8 cellular contexts compared by ENCODE assay signal in the genomic region with DNA sequence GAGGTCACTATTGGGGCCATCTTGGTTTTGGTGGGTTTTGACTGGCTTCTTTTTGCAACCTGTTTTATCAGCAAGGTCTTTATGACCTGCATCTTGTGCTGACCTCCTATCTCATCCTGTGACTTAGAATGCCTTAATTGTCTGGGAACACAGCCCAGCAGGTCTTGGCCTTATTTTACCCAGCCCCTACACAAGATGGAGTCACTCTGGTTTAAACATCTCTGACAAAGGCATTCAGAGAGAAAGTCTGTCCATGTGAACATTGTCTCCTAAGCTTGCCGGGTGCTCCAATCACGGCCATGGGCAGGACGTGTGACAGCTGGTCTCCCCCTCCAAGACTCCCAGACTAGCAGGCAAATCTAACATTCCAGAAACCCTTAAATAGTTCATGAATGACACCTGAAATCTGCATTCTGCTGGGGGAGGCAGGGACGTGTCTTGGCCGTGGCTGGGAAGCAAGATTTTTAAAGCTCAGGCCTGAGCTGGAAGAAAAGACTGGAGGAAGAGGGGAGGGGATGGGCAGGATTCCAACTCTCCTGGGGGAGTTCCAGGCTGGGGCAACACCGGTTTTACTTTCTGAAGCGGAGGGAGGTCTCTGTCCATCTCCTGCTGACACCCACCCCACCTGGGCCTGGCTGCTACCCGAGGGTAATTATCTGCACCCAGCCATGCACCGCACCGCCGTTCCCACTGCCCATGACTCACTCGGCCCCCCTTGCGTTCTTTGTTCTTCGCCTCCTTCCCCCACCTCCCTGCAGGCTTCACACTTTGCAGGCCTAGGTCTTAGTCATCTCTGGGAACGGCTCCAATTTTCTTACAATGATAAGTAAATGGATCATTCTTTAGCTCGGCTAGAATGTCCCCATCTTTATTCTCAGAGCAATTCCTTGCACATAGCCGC. TPM values are rescaled to one million over a fixed set of nuclear protein-coding genes. Genes with fewer than 3 reads are reported as not detected.
A peak's percentile ranks its signal among the peaks of the same experiment; 100 is the strongest.
DNase-seq lines count a peak whose midpoint lies in the region; ATAC-seq and TF ChIP-seq lines count a peak whose summit lies in the region.

No MANE protein-coding gene starts in this region.

- no peaks in the 10 kb centered on the region for H3K36me3 ChIP-seq in body of pancreas (replicated peaks in 1 of 2; ENCODE audit: insufficient read depth in 1 of 2, low read depth in 2 of 2)
- H3K36me3 ChIP-seq in stomach: no peaks in the 10 kb centered on the region

- no peak for TF ChIP-seq EP300 in stomach (IDR thresholded peaks at IDR 0.05)

- TF ChIP-seq POLR2A in body of pancreas (IDR thresholded peaks at IDR 0.05): no peak
- TF ChIP-seq POLR2A in stomach (IDR thresholded peaks at IDR 0.05): no peak

- no peak for TF ChIP-seq CTCF in body of pancreas (IDR thresholded peaks at IDR 0.05)
- no peak for TF ChIP-seq CTCF in stomach (IDR thresholded peaks at IDR 0.05)

- peak; percentile 92 for ATAC-seq in body of pancreas
- ATAC-seq in GM19395 (IDR thresholded peaks at IDR 0.05; ENCODE audit: unreplicated experiment): no peak
- ATAC-seq in HG03442 (IDR thresholded peaks at IDR 0.05; ENCODE audit: unreplicated experiment): no peak

- peak overlapping the region; percentile 48 to 72 (median 66) for H3K27ac ChIP-seq in body of pancreas
- H3K27ac ChIP-seq in stomach: peak overlapping the region in 2 of 5 donors; percentile 33 to 54

- H3K4me1 ChIP-seq in body of pancreas: peaks cover 6% of the 10 kb centered on the region
- peaks cover 0 to 34% (median 14%) of the 10 kb centered on the region in 4 donors for H3K4me1 ChIP-seq in stomach

- H3K4me3 ChIP-seq in body of pancreas (no peak overlapping the region), stomach (no peak overlapping the region)

- DNase-seq in COLO829 (ENCODE audit: low spot score): peak; percentile 98
- peak; percentile 100 for DNase-seq in M059J (ENCODE audit: low read depth)
- peak; percentile 70 to 87 (median 81) for DNase-seq in body of pancreas
- peak; percentile 76 for DNase-seq in inferior parietal cortex (ENCODE audit: extremely low spot score)
- DNase-seq in stomach: peak; percentile 58
- no peak for DNase-seq in stimulated activated naive CD4-positive, alpha-beta T cell (lab: John Stamatoyannopoulos, UW)

- intact Hi-C loops in body of pancreas (cut with DNase I): loop anchor here (5.0 kb wide), 1 partner anchor 418 kb away; no protein-coding TSS in a partner anchor
- intact Hi-C loops in stomach (cut with DNase I; ENCODE audit: low total_unique reads): loop anchor here (5.0 kb wide), 1 partner anchor 418 kb away; no protein-coding TSS in a partner anchor

- 28 to 39% methylated on average over 14 to 16 of the region's 17 CpGs for WGBS in body of pancreas, 2 donors
- WGBS in stomach, 5 donors: 12 to 26% (median 19%) methylated on average over 17 of the region's 17 CpGs

- H3K9me3 ChIP-seq in body of pancreas (no peaks in the 10 kb centered on the region), stomach (no peaks in the 10 kb centered on the region)

- H3K27me3 ChIP-seq in body of pancreas: no peaks in the 10 kb centered on the region
- no peaks in the 10 kb centered on the region for H3K27me3 ChIP-seq in stomach

RNA-seq across cellular contexts. Expression of a gene that starts 11.5 kb away (rescaled TPM):
- not detected in 2 replicates for total RNA-seq in M059J (2014; rRNA removed; shearing (Covaris generic))
- total RNA-seq in body of pancreas (not detected), stomach (not detected)
- polyA plus RNA-seq in stomach: not detected

RNA-seq across cellular contexts. Expression of a gene that starts 32.0 kb away (rescaled TPM):
- total RNA-seq in M059J (2014; rRNA removed; shearing (Covaris generic)): not detected in 2 replicates
- total RNA-seq in body of pancreas (not detected), stomach (not detected)
- not detected for polyA plus RNA-seq in stomach

RNA-seq across cellular contexts. Expression of a gene that starts 40.2 kb away (rescaled TPM):
- total RNA-seq in M059J (2014; rRNA removed; shearing (Covaris generic)): not detected in 2 replicates
- not detected for total RNA-seq in body of pancreas
- not detected for total RNA-seq in stomach
- not detected for polyA plus RNA-seq in stomach

RNA-seq across cellular contexts. Expression of a gene that starts 51.4 kb away (rescaled TPM):
- total RNA-seq in M059J (2014; rRNA removed; shearing (Covaris generic)): not detected in 2 replicates
- not detected for total RNA-seq in body of pancreas
- not detected for total RNA-seq in stomach
- not detected for polyA plus RNA-seq in stomach

Comparison
In these comparisons a context has a peak if more than half of its experiments do, and no peak if none do; other contexts are left out.
1. DNase-seq: peak in COLO829 (single experiment), M059J (single experiment), body of pancreas (4 of 4), inferior parietal cortex (single experiment) and stomach (single experiment); none in stimulated activated naive CD4-positive, alpha-beta T cell (0 of 6).